ENCODE assay signal across 8 cellular contexts in genomic region chr6:41200901-41201783, GRCh38. TPM values are rescaled to one million over a fixed set of nuclear protein-coding genes. Genes with fewer than 3 reads are reported as not detected.
DNase-seq lines count a peak whose midpoint lies in the region; ATAC-seq and TF ChIP-seq lines count a peak whose summit lies in the region.

A gene with protein sequence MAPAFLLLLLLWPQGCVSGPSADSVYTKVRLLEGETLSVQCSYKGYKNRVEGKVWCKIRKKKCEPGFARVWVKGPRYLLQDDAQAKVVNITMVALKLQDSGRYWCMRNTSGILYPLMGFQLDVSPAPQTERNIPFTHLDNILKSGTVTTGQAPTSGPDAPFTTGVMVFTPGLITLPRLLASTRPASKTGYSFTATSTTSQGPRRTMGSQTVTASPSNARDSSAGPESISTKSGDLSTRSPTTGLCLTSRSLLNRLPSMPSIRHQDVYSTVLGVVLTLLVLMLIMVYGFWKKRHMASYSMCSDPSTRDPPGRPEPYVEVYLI (minus strand): TSS chr6:41201149. CDS start chr6:41201008, 141 bp downstream.

- H3K4me3 ChIP-seq in GM12864 (ENCODE audit: low read depth, low read length) (peak within 1 kb of the TSS; percentile 41), mesodermal cell (ENCODE audit: extremely low read depth, insufficient read depth, low read length, poor library complexity, severe bottlenecking) (no peak within 1 kb of the TSS)

- H3K36me3 ChIP-seq in mesodermal cell (ENCODE audit: control insufficient read depth, insufficient read depth, low read length): no peaks in the 10 kb centered on the region

- no peak for TF ChIP-seq CTCF in GM12864 (IDR thresholded peaks at IDR 0.05; ENCODE audit: low read depth, low read length, missing control alignments)

- no peaks in the 10 kb centered on the region for H3K9me3 ChIP-seq in mesodermal cell (ENCODE audit: control insufficient read depth, low read length)

- H3K27ac ChIP-seq in mesodermal cell (ENCODE audit: low read depth, low read length, severe bottlenecking): peak within 1 kb of the TSS; percentile 29

- 80 to 81% methylated on average over 8 to 10 of the region's 12 CpGs for WGBS in mesodermal cell (ENCODE audit: insufficient coverage in 2 of 2), 2 experiments

- DNase-seq in GM12864 (ENCODE audit: low read depth) (no peak), NCI-H446 (lab: John Stamatoyannopoulos, UW) (no peak), SHP77 (lab: John Stamatoyannopoulos, UW) (no peak), amniotic stem cell (lab: John Stamatoyannopoulos, UW) (no peak)
- DNase-seq in activated CD8-positive, alpha-beta memory T cell treated with anti-CD3 and anti-CD28 coated beads, Interleukin-2, amount 50 U/mL, for 48 hours: peak; percentile 67
- no peak for DNase-seq in central memory CD4-positive, alpha-beta T cell

- peaks cover 12% of the 10 kb centered on the region for H3K4me1 ChIP-seq in mesodermal cell (ENCODE audit: control insufficient read depth, insufficient read depth, low read length, poor library complexity, severe bottlenecking)

- peak; percentile 44 for ATAC-seq in HG03432 (IDR thresholded peaks at IDR 0.05; ENCODE audit: unreplicated experiment)

RNA-seq across cellular contexts. Expression of the gene that starts here (rescaled TPM):
- polyA plus RNA-seq in mesodermal cell (2013, experiment 1 of 2): not detected
- polyA plus RNA-seq in mesodermal cell (2013, experiment 2 of 2): not detected
